Comparison of ENCODE assay signal across 12 cellular contexts in the genomic region with DNA sequence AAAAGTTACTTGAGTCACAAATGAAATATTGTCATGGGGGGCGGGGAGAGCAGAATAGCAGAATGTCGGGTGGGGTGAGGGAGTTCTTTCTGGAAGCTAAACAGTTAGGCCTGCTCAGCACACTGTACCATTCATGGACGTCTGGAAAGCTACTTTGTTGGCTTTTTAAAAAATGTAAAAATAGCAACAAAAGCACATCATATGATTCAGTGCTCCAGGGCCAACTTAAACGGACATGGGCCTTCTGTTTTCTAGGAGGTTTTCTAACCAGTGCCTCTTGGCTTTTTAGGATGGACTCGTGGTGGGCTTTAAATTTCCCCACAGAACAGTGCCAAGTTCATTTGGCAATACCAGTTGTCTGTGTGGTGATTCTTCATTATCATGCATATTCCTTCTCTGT. TPM values are rescaled to one million over a fixed set of nuclear protein-coding genes. Genes with fewer than 3 reads are reported as not detected.
A peak's percentile ranks its signal among the peaks of the same experiment; 100 is the strongest.
DNase-seq lines count a peak whose midpoint lies in the region; ATAC-seq and TF ChIP-seq lines count a peak whose summit lies in the region.
"Had no signal": no experiment of that assay in that cellular context is flagged by ENCODE, and none has a peak within 500 bp of the region (broad histone marks: within the 10 kb centered on the region; RNA-seq: fewer than 3 reads in every experiment).

No MANE protein-coding gene starts in this region.

- peak overlapping the region; percentile 98 for H3K4me3 ChIP-seq in CD4-positive, CD25-positive, alpha-beta regulatory T cell (ENCODE audit: low read depth, low read length)
- H3K4me3 ChIP-seq in Peyer's patch (peak overlapping the region in 2 of 4 donors; percentile 16 to 38), SJCRH30 (no peak overlapping the region)

- H3K27me3 ChIP-seq in CD4-positive, CD25-positive, alpha-beta regulatory T cell (ENCODE audit: control insufficient read depth, insufficient read depth, low read length) = no peaks in the 10 kb centered on the region
- no peaks in the 10 kb centered on the region for H3K27me3 ChIP-seq in Peyer's patch
- H3K27me3 ChIP-seq in SJCRH30 = no peaks in the 10 kb centered on the region

- peaks cover 5% of the 10 kb centered on the region for H3K4me1 ChIP-seq in CD4-positive, CD25-positive, alpha-beta regulatory T cell (ENCODE audit: control insufficient read depth, insufficient read depth, low read length, poor library complexity, severe bottlenecking)
- no peaks in the 10 kb centered on the region for H3K4me1 ChIP-seq in Peyer's patch
- no peaks in the 10 kb centered on the region for H3K4me1 ChIP-seq in SJCRH30

- H3K36me3 Mint-ChIP-seq in CD4-positive, CD25-positive, alpha-beta regulatory T cell = peaks cover 14% of the 10 kb centered on the region
- peaks cover 3% of the 10 kb centered on the region for H3K36me3 Mint-ChIP-seq in effector memory CD8-positive, alpha-beta T cell (ENCODE audit: insufficient read depth)
- H3K36me3 Mint-ChIP-seq in natural killer cell treated with Interleukin-12 subunit alpha and Interleukin-12 subunit beta and Interleukin-15 and Interleukin-18, amount 100 ng/mL, for 72 hours = no peaks in the 10 kb centered on the region

- peak overlapping the region; percentile 90 to 99 (median 96) for H3K4me3 Mint-ChIP-seq in CD4-positive, CD25-positive, alpha-beta regulatory T cell
- H3K4me3 Mint-ChIP-seq in effector memory CD8-positive, alpha-beta T cell = peak overlapping the region; percentile 90 to 92
- peak overlapping the region; percentile 93 for H3K4me3 Mint-ChIP-seq in natural killer cell treated with Interleukin-12 subunit alpha and Interleukin-12 subunit beta and Interleukin-15 and Interleukin-18, amount 100 ng/mL, for 72 hours
- H3K4me3 Mint-ChIP-seq: nephron progenitor cell had no signal

- H3K36me3 ChIP-seq in CD4-positive, CD25-positive, alpha-beta regulatory T cell (ENCODE audit: control insufficient read depth, insufficient read depth, low read length) = peaks cover 7% of the 10 kb centered on the region
- H3K36me3 ChIP-seq in Peyer's patch = no peaks in the 10 kb centered on the region
- no peaks in the 10 kb centered on the region for H3K36me3 ChIP-seq in SJCRH30

- no peaks in the 10 kb centered on the region for H3K27me3 Mint-ChIP-seq in CD4-positive, CD25-positive, alpha-beta regulatory T cell
- H3K27me3 Mint-ChIP-seq in effector memory CD8-positive, alpha-beta T cell = no peaks in the 10 kb centered on the region
- no peaks in the 10 kb centered on the region for H3K27me3 Mint-ChIP-seq in natural killer cell treated with Interleukin-12 subunit alpha and Interleukin-12 subunit beta and Interleukin-15 and Interleukin-18, amount 100 ng/mL, for 72 hours

- TF ChIP-seq CTCF in Peyer's patch (IDR thresholded peaks at IDR 0.05) = no peak

- peaks cover 16 to 62% (median 24%) of the 10 kb centered on the region in 4 donors for H3K4me1 Mint-ChIP-seq in CD4-positive, CD25-positive, alpha-beta regulatory T cell
- peaks cover 22 to 23% of the 10 kb centered on the region in 2 donors for H3K4me1 Mint-ChIP-seq in effector memory CD8-positive, alpha-beta T cell (ENCODE audit: low read depth in 2 of 2)
- H3K4me1 Mint-ChIP-seq in natural killer cell treated with Interleukin-12 subunit alpha and Interleukin-12 subunit beta and Interleukin-15 and Interleukin-18, amount 100 ng/mL, for 72 hours (ENCODE audit: low read depth in 2 of 2) = peaks cover 25 to 33% of the 10 kb centered on the region in 2 donors
- H3K4me1 Mint-ChIP-seq: nephron progenitor cell had no signal

- H3K27ac Mint-ChIP-seq in CD4-positive, CD25-positive, alpha-beta regulatory T cell = peak overlapping the region; percentile 87 to 96 (median 90)
- H3K27ac Mint-ChIP-seq in effector memory CD8-positive, alpha-beta T cell = peak overlapping the region; percentile 94 to 98
- H3K27ac Mint-ChIP-seq in natural killer cell treated with Interleukin-12 subunit alpha and Interleukin-12 subunit beta and Interleukin-15 and Interleukin-18, amount 100 ng/mL, for 72 hours = peak overlapping the region; percentile 94 to 97
- H3K27ac Mint-ChIP-seq: nephron progenitor cell had no signal

- no peaks in the 10 kb centered on the region for H3K9me3 ChIP-seq in CD4-positive, CD25-positive, alpha-beta regulatory T cell (ENCODE audit: control insufficient read depth in 2 of 2, low read length in 2 of 2)
- H3K9me3 ChIP-seq in Peyer's patch (no peaks in the 10 kb centered on the region), SJCRH30 (replicated peaks) (no peaks in the 10 kb centered on the region; the same call in 1 of the 2 replicates)

- no peaks in the 10 kb centered on the region for H3K9me3 Mint-ChIP-seq in CD4-positive, CD25-positive, alpha-beta regulatory T cell
- H3K9me3 Mint-ChIP-seq in effector memory CD8-positive, alpha-beta T cell = no peaks in the 10 kb centered on the region
- H3K9me3 Mint-ChIP-seq in natural killer cell treated with Interleukin-12 subunit alpha and Interleukin-12 subunit beta and Interleukin-15 and Interleukin-18, amount 100 ng/mL, for 72 hours = no peaks in the 10 kb centered on the region

- ATAC-seq in CD4-positive, CD25-positive, alpha-beta regulatory T cell (ENCODE audit: low read depth in 2 of 2) = no peak
- no peak for ATAC-seq in effector memory CD8-positive, alpha-beta T cell (replicated peaks)
- ATAC-seq in natural killer cell treated with Interleukin-12 subunit alpha and Interleukin-12 subunit beta and Interleukin-15 and Interleukin-18, amount 100 ng/mL, for 72 hours = no peak
- no peak for ATAC-seq in HG03095 (IDR thresholded peaks at IDR 0.05; ENCODE audit: unreplicated experiment)

- H3K27ac ChIP-seq in CD4-positive, CD25-positive, alpha-beta regulatory T cell (ENCODE audit: insufficient read depth, low read length, poor library complexity, severe bottlenecking) = no peak overlapping the region
- peak overlapping the region in 3 of 4 donors; percentile 39 to 79 (median 77) for H3K27ac ChIP-seq in Peyer's patch
- no peak overlapping the region for H3K27ac ChIP-seq in SJCRH30

- TF ChIP-seq POLR2A in Peyer's patch (IDR thresholded peaks at IDR 0.05) = no peak

- no peak for DNase-seq in CD4-positive, CD25-positive, alpha-beta regulatory T cell
- no peak for DNase-seq in Peyer's patch
- no peak for DNase-seq in effector memory CD8-positive, alpha-beta T cell
- DNase-seq in natural killer cell treated with Interleukin-12 subunit alpha and Interleukin-12 subunit beta and Interleukin-15 and Interleukin-18, amount 100 ng/mL, for 72 hours (ENCODE audit: low spot score) = no peak
- DNase-seq in MV-4-11 (lab: John Stamatoyannopoulos, UW) = no peak
- no peak for DNase-seq in AG08396 (ENCODE audit: low spot score)
- no peak for DNase-seq in SJCRH30
- DNase-seq: cortex of kidney; NCI-H2171 treated with DMSO at 0.1 percent for 48 hours; nephron progenitor cell; stimulated activated naive CD4-positive, alpha-beta T cell treated with Interleukin-2 at 50 U/mL for 16 hours had no signal

RNA-seq across cellular contexts. Expression of a gene that starts 57.4 kb away (rescaled TPM):
- 0.37 TPM for total RNA-seq in CD4-positive, CD25-positive, alpha-beta regulatory T cell
- not detected for polyA plus RNA-seq in CD4-positive, CD25-positive, alpha-beta regulatory T cell
- 1 to 10 TPM in 2 of 4 donors, under 1 TPM in 1, not detected in 1; 0.35 to 4.3 (median 1.7) TPM for total RNA-seq in Peyer's patch
- not detected for total RNA-seq in natural killer cell treated with Interleukin-12 subunit alpha and Interleukin-12 subunit beta and Interleukin-15 and Interleukin-18, amount 100 ng/mL, for 72 hours
- total RNA-seq in SJCRH30 (2014; rRNA removed; shearing (Covaris generic)) = 16.5 and 17.2 TPM in 2 replicates

Comparison
In these comparisons a context has a peak if more than half of its experiments do, and no peak if none do; other contexts are left out.
1. H3K27ac ChIP-seq: peak in Peyer's patch (3 of 4); none in CD4-positive, CD25-positive, alpha-beta regulatory T cell (single experiment) and SJCRH30 (single experiment).
2. Peak in every context shown above with its lines, with median percentiles within 50 percentile points of each other: H3K27ac Mint-ChIP-seq and H3K4me3 Mint-ChIP-seq.